Comparison of ENCODE assay signal across 19 cellular contexts in genomic region chr11:103700605-103701004, GRCh38.
DNase-seq lines count a peak whose midpoint lies in the region; ATAC-seq and TF ChIP-seq lines count a peak whose summit lies in the region.
"Had no signal": no experiment of that assay in that cellular context is flagged by ENCODE, and none has a peak within 500 bp of the region (broad histone marks: within the 10 kb centered on the region; RNA-seq: fewer than 3 reads in every experiment).

No MANE protein-coding gene starts in this region.

- H3K27ac ChIP-seq in RWPE1, result no peak overlapping the region
- H3K27ac ChIP-seq: dorsolateral prefrontal cortex, heart right ventricle, lower lobe of right lung, SJCRH30 had no signal

- H3K4me2 ChIP-seq in Loucy (ENCODE audit: low read depth, low read length, poor library complexity, severe bottlenecking), result no peak overlapping the region

- peak overlapping the region; percentile 36; the same call in 1 of the 2 replicates for H2AFZ ChIP-seq in Loucy (ENCODE audit: low read length)

- TF ChIP-seq CTCF in AG04449 (IDR thresholded peaks at IDR 0.05; ENCODE audit: insufficient read depth, low read length, missing control alignments) (no peak), Loucy (conservative IDR thresholded peaks at IDR 0.05; ENCODE audit: low read length) (no peak), epithelial cell of esophagus (IDR thresholded peaks at IDR 0.05; ENCODE audit: insufficient read depth, low read depth, low read length, missing control alignments) (no peak), RWPE1 (conservative IDR thresholded peaks at IDR 0.05; ENCODE audit: low read depth) (no peak)

- no peaks in the 10 kb centered on the region for H3K27me3 ChIP-seq in Loucy (ENCODE audit: insufficient read depth, low read length, poor library complexity, severe bottlenecking)
- H3K27me3 ChIP-seq: dorsolateral prefrontal cortex, heart right ventricle, SJCRH30, vagina had no signal

- peaks cover 0 to 6% of the 10 kb centered on the region in 2 donors for H3K9me3 Mint-ChIP-seq in stimulated activated naive CD8-positive, alpha-beta T cell treated with anti-CD3 and anti-CD28 coated beads, Interleukin-15, amount 100 ng/mL, for 72 hours

- H3K36me3 ChIP-seq in Loucy (ENCODE audit: insufficient read depth, low read length), result no peaks in the 10 kb centered on the region
- H3K36me3 ChIP-seq: heart right ventricle, lower lobe of right lung, SJCRH30, vagina had no signal

- no peak overlapping the region for H3K4me3 ChIP-seq in AG04449 (ENCODE audit: low read depth, low read length)
- H3K4me3 ChIP-seq in Loucy (ENCODE audit: low read length, poor library complexity, severe bottlenecking), result no peak overlapping the region
- H3K4me3 ChIP-seq in epithelial cell of esophagus (ENCODE audit: low read length), result no peak overlapping the region
- H3K4me3 ChIP-seq: dorsolateral prefrontal cortex, heart right ventricle, lower lobe of right lung, SJCRH30 had no signal

- CTCF ChIA-PET in AG04449 (lab: Yijun Ruan, JAX) (interaction anchor here (1.0 to 13.1 kb wide), 3 partner anchors 15 to 18 kb away, joined by 3 to 101 read pairs (median 5); no protein-coding TSS in a partner anchor), RWPE1 (lab: Yijun Ruan, JAX) (interaction anchor here (0.7 kb wide), 1 partner anchor 209 kb away, joined by 3 read pairs; no protein-coding TSS in a partner anchor)

- H3K4me1 Mint-ChIP-seq in stimulated activated naive CD8-positive, alpha-beta T cell treated with anti-CD3 and anti-CD28 coated beads, Interleukin-15, amount 100 ng/mL, for 72 hours, result no peaks in the 10 kb centered on the region

- no peaks in the 10 kb centered on the region for H4K20me1 ChIP-seq in Loucy (ENCODE audit: insufficient read depth, low read length, poor library complexity, severe bottlenecking)

- no peaks in the 10 kb centered on the region for H3K9me3 ChIP-seq in Loucy (ENCODE audit: insufficient read depth, low read depth, low read length)
- H3K9me3 ChIP-seq: lower lobe of right lung, SJCRH30, vagina had no signal

- H3K9ac ChIP-seq in Loucy (ENCODE audit: low read depth, low read length, poor library complexity, severe bottlenecking), result no peak overlapping the region

- no peak overlapping the region for H3K4me3 Mint-ChIP-seq in stimulated activated naive CD8-positive, alpha-beta T cell treated with anti-CD3 and anti-CD28 coated beads, Interleukin-15, amount 100 ng/mL, for 72 hours
- H3K4me3 Mint-ChIP-seq: activated naive CD4-positive, alpha-beta T cell treated with anti-CD3 and anti-CD28 coated beads for 36 hours had no signal

- H3K79me2 ChIP-seq in Loucy (ENCODE audit: insufficient read depth, low read length), result no peaks in the 10 kb centered on the region

- H3K4me1 ChIP-seq in Loucy (ENCODE audit: insufficient read depth, low read length, poor library complexity, severe bottlenecking), result no peaks in the 10 kb centered on the region
- H3K4me1 ChIP-seq: lower lobe of right lung, SJCRH30 had no signal

- no peak overlapping the region for H3K27ac Mint-ChIP-seq in stimulated activated naive CD8-positive, alpha-beta T cell treated with anti-CD3 and anti-CD28 coated beads, Interleukin-15, amount 100 ng/mL, for 72 hours
- H3K27ac Mint-ChIP-seq: activated naive CD4-positive, alpha-beta T cell treated with anti-CD3 and anti-CD28 coated beads for 36 hours had no signal

- peak; percentile 70 for DNase-seq in AG04449 (ENCODE audit: low read depth, low spot score)
- peak; percentile 74 for DNase-seq in epithelial cell of esophagus (ENCODE audit: low read depth)
- peak; percentile 5 for DNase-seq in myocyte (ENCODE audit: low read depth)
- no peak for DNase-seq in stimulated activated naive CD8-positive, alpha-beta T cell treated with anti-CD3 and anti-CD28 coated beads, Interleukin-15, amount 100 ng/mL, for 72 hours
- DNase-seq in amygdala (lab: John Stamatoyannopoulos, UW), result no peak
- no peak for DNase-seq in LoVo (ENCODE audit: low spot score)
- no peak for DNase-seq in RWPE1 (ENCODE audit: low spot score)
- DNase-seq: activated CD8-positive, alpha-beta memory T cell treated with anti-CD3 and anti-CD28 coated beads for 24 hours; activated naive CD4-positive, alpha-beta T cell treated with anti-CD3 and anti-CD28 coated beads for 36 hours; C1 segment of cervical spinal cord; dorsolateral prefrontal cortex; heart right ventricle; lower lobe of right lung; NCI-H146; NCI-H82; SJCRH30 had no signal

- ATAC-seq in stimulated activated naive CD8-positive, alpha-beta T cell treated with anti-CD3 and anti-CD28 coated beads, Interleukin-15, amount 100 ng/mL, for 72 hours, result no peak
- ATAC-seq: HCT116 had no signal

- H3K9me2 ChIP-seq in Loucy (replicated peaks; ENCODE audit: low read depth, low read length), result no peaks in the 10 kb centered on the region

- H3F3A ChIP-seq in Loucy (ENCODE audit: low read depth), result no peaks in the 10 kb centered on the region

- H3K27me3 Mint-ChIP-seq in stimulated activated naive CD8-positive, alpha-beta T cell treated with anti-CD3 and anti-CD28 coated beads, Interleukin-15, amount 100 ng/mL, for 72 hours, result no peaks in the 10 kb centered on the region

- POLR2A ChIA-PET in AG04449 (lab: Yijun Ruan, JAX), result no interaction called here
- POLR2A ChIA-PET in RWPE1 (lab: Yijun Ruan, JAX; ENCODE audit: low non-redundant PET), result no interaction called here

Comparison
In these comparisons a context has a peak if more than half of its experiments do, and no peak if none do; other contexts are left out.
1. DNase-seq: peak in AG04449 (single experiment), epithelial cell of esophagus (single experiment) and myocyte (single experiment); none in stimulated activated naive CD8-positive, alpha-beta T cell treated with anti-CD3 and anti-CD28 coated beads, Interleukin-15, amount 100 ng/mL, for 72 hours (0 of 2), amygdala (0 of 56), LoVo (single experiment) and RWPE1 (single experiment).